9 cellular contexts compared by ENCODE assay signal in genomic region chr10:133325761-133326463, GRCh38. TPM values are rescaled to one million over a fixed set of nuclear protein-coding genes. Genes with fewer than 3 reads are reported as not detected.
DNase-seq lines count a peak whose midpoint lies in the region; ATAC-seq and TF ChIP-seq lines count a peak whose summit lies in the region.
"Had no signal": no experiment of that assay in that cellular context is flagged by ENCODE, and none has a peak within 500 bp of the region (broad histone marks: within the 10 kb centered on the region; RNA-seq: fewer than 3 reads in every experiment).

No MANE protein-coding gene starts in this region.

- H3K9me3 ChIP-seq in mammary epithelial cell (replicated peaks; ENCODE audit: insufficient read depth, low read length) = no peaks in the 10 kb centered on the region
- no peaks in the 10 kb centered on the region for H3K9me3 ChIP-seq in suprapubic skin

- no peaks in the 10 kb centered on the region for H3K79me2 ChIP-seq in mammary epithelial cell (ENCODE audit: insufficient read depth, low read length)

- peak overlapping the region; percentile 57 for H3K4me3 Mint-ChIP-seq in activated CD4-positive, alpha-beta T cell treated with anti-CD3 and anti-CD28 coated beads for 36 hours

- dilution Hi-C loops in mammary epithelial cell (cut with HindIII; ENCODE audit: low sequenced_read_pairs) = no loop called here

- no peak for DNase-seq in activated CD4-positive, alpha-beta T cell treated with anti-CD3 and anti-CD28 coated beads for 36 hours
- DNase-seq in activated CD4-positive, alpha-beta T cell treated with anti-CD3 and anti-CD28 coated beads, Interleukin-2, amount 50 U/mL, for 48 hours = no peak
- DNase-seq in mammary epithelial cell (no peak), lower leg skin (ENCODE audit: low spot score in 2 of 2) (no peak), suprapubic skin (ENCODE audit: low spot score in 2 of 2) (no peak), dedifferentiated amniotic fluid mesenchymal stem cell (ENCODE audit: extremely low spot score) (no peak), Ammon's horn (ENCODE audit: low spot score) (no peak)

- no TSS peak for BruUV-seq in mammary epithelial cell (replicated peaks; lab: Mats Ljungman, UMichigan)

- no peak overlapping the region for H3K9ac ChIP-seq in mammary epithelial cell (ENCODE audit: insufficient read depth, low read length)
- H3K9ac ChIP-seq: BLaER1 treated with 17β-estradiol and CSF1 and Interleukin-3, amounts not matched to agents 10 nM and 100 nM had no signal

- H3K4me1 ChIP-seq in mammary epithelial cell (ENCODE audit: insufficient read depth, low read length) (peaks cover 16% of the 10 kb centered on the region), suprapubic skin (peaks cover 24% of the 10 kb centered on the region)

- in situ Hi-C loops in mammary epithelial cell (cut with MboI; ENCODE audit: low sequenced_read_pairs in 2 of 2) = no loop called here

- H3K27me3 ChIP-seq in mammary epithelial cell (ENCODE audit: insufficient read depth, low read length) (peaks cover 22% of the 10 kb centered on the region), suprapubic skin (peaks cover 70% of the 10 kb centered on the region)

- peak overlapping the region; percentile 78 for H3K4me2 ChIP-seq in mammary epithelial cell (ENCODE audit: insufficient read depth, low read depth, low read length)

- no peak overlapping the region for H3K27ac Mint-ChIP-seq in activated CD4-positive, alpha-beta T cell treated with anti-CD3 and anti-CD28 coated beads for 36 hours

- no peaks in the 10 kb centered on the region for H4K20me1 ChIP-seq in mammary epithelial cell (ENCODE audit: insufficient read depth, low read length)

- intact Hi-C loops in activated CD4-positive, alpha-beta T cell treated with anti-CD3 and anti-CD28 coated beads for 36 hours (cut with DNase I, micrococcal nuclease) = loop anchor here (2.0 to 5.0 kb wide), 3 partner anchors 53 to 196 kb away; partner anchors contain the start of genes MTG1 (in 1 of the 2) and PAOX (in 1 of the 2)
- intact Hi-C loops in mammary epithelial cell (cut with micrococcal nuclease) (loop anchor here (5.0 to 10.0 kb wide), 2 partner anchors 99 to 196 kb away; partner anchors contain the start of gene SPRN), lower leg skin (cut with DNase I; ENCODE audit: low total_unique reads) (no loop called here)

- CTCF ChIA-PET in activated CD4-positive, alpha-beta T cell treated with anti-CD3 and anti-CD28 coated beads for 36 hours (lab: Charles Lee) = no interaction called here
- CTCF ChIA-PET in mammary epithelial cell (lab: Charles Lee; ENCODE audit: low non-redundant PET) = no interaction called here

- ATAC-seq in activated CD4-positive, alpha-beta T cell treated with anti-CD3 and anti-CD28 coated beads for 36 hours = no peak
- no peak for ATAC-seq in HG02759 (IDR thresholded peaks at IDR 0.05; ENCODE audit: unreplicated experiment)

- no peaks in the 10 kb centered on the region for H3K9me3 Mint-ChIP-seq in activated CD4-positive, alpha-beta T cell treated with anti-CD3 and anti-CD28 coated beads for 36 hours (ENCODE audit: low read depth)

- no peak for TF ChIP-seq POLR2A in lower leg skin (IDR thresholded peaks at IDR 0.05)
- TF ChIP-seq POLR2A in suprapubic skin (IDR thresholded peaks at IDR 0.05) = no peak

- H3K27me3 Mint-ChIP-seq in activated CD4-positive, alpha-beta T cell treated with anti-CD3 and anti-CD28 coated beads for 36 hours = peaks cover 21% of the 10 kb centered on the region

- H3K36me3 Mint-ChIP-seq in activated CD4-positive, alpha-beta T cell treated with anti-CD3 and anti-CD28 coated beads for 36 hours (ENCODE audit: low read depth) = no peaks in the 10 kb centered on the region

- TF ChIP-seq CTCF in mammary epithelial cell (conservative IDR thresholded peaks at IDR 0.05 in 1 of 2, IDR thresholded peaks at IDR 0.05 in 1 of 2; ENCODE audit: extremely low read depth in 1 of 2, insufficient read depth in 1 of 2, low read depth in 1 of 2, low read length in 2 of 2) = no peak
- TF ChIP-seq CTCF in lower leg skin (IDR thresholded peaks at IDR 0.05) = no peak
- no peak for TF ChIP-seq CTCF in suprapubic skin (IDR thresholded peaks at IDR 0.05)

- H3K4me1 Mint-ChIP-seq in activated CD4-positive, alpha-beta T cell treated with anti-CD3 and anti-CD28 coated beads for 36 hours = peaks cover 10% of the 10 kb centered on the region

- H3K4me3 ChIP-seq in mammary epithelial cell (replicated peaks in 1 of 3; ENCODE audit: insufficient read depth in 1 of 3, low read depth in 2 of 3, low read length in 3 of 3) (peak overlapping the region in 2 of 3 experiments; percentile 30 to 32), lower leg skin (ENCODE audit: low read depth, poor library complexity, severe bottlenecking) (peak overlapping the region; percentile 17), suprapubic skin (peak overlapping the region; percentile 51)
- H3K4me3 ChIP-seq: BLaER1 treated with 17β-estradiol and CSF1 and Interleukin-3, amounts not matched to agents 10 nM and 100 nM had no signal

- 25% methylated on average over 14 of the region's 66 CpGs for WGBS in mammary epithelial cell (ENCODE audit: low coverage, missing lambda C conversion rate)
- 9 to 27% methylated on average over 17 to 48 of the region's 66 CpGs for WGBS in lower leg skin, 2 donors
- 36% methylated on average over 9 of the region's 66 CpGs for WGBS in suprapubic skin

- H2AFZ ChIP-seq in mammary epithelial cell (ENCODE audit: low read depth, low read length) = peak overlapping the region; percentile 56

- POLR2A ChIA-PET in activated CD4-positive, alpha-beta T cell treated with anti-CD3 and anti-CD28 coated beads for 36 hours (lab: Charles Lee) = no interaction called here

- H3K36me3 ChIP-seq in mammary epithelial cell (ENCODE audit: insufficient read depth, low read length) (no peaks in the 10 kb centered on the region), suprapubic skin (no peaks in the 10 kb centered on the region)
- H3K36me3 ChIP-seq: BLaER1 treated with 17β-estradiol and CSF1 and Interleukin-3, amounts not matched to agents 10 nM and 100 nM had no signal

- no peak for TF ChIP-seq EP300 in suprapubic skin (IDR thresholded peaks at IDR 0.05)

- H3K27ac ChIP-seq in mammary epithelial cell (ENCODE audit: insufficient read depth, low read depth, low read length) (no peak overlapping the region), suprapubic skin (no peak overlapping the region)
- H3K27ac ChIP-seq: BLaER1 treated with 17β-estradiol and CSF1 and Interleukin-3, amounts not matched to agents 10 nM and 100 nM had no signal

RNA-seq across cellular contexts. Expression of gene CALY, which starts 10.8 kb away (rescaled TPM):
- total RNA-seq in activated CD4-positive, alpha-beta T cell treated with anti-CD3 and anti-CD28 coated beads for 36 hours = not detected
- total RNA-seq in mammary epithelial cell (not detected), lower leg skin (not detected), suprapubic skin (under 1 TPM in 1 of 4 donors, not detected in 3; 0.30 TPM)
- not detected for polyA plus RNA-seq in mammary epithelial cell
- polyA minus RNA-seq in mammary epithelial cell = not detected

RNA-seq across cellular contexts. Expression of gene ZNF511, which starts 17.2 kb away (rescaled TPM):
- total RNA-seq in activated CD4-positive, alpha-beta T cell treated with anti-CD3 and anti-CD28 coated beads for 36 hours = 10 to 100 TPM; 58.1 to 73.2 TPM
- total RNA-seq in mammary epithelial cell = 10 to 100 TPM; 10.5 to 39.7 TPM
- polyA plus RNA-seq in mammary epithelial cell = 25.3 TPM
- polyA minus RNA-seq in mammary epithelial cell = 23.8 TPM
- total RNA-seq in lower leg skin = 10 to 100 TPM; 15.8 to 30.3 (median 22.0) TPM
- total RNA-seq in suprapubic skin = 10 to 100 TPM; 15.5 to 24.4 (median 17.3) TPM

RNA-seq across cellular contexts. Expression of gene TUBGCP2, which starts 17.2 kb away (rescaled TPM):
- total RNA-seq in activated CD4-positive, alpha-beta T cell treated with anti-CD3 and anti-CD28 coated beads for 36 hours = 10 to 100 TPM; 43.3 to 50.2 TPM
- total RNA-seq in mammary epithelial cell = 10 to 100 TPM; 59.3 to 78.1 TPM
- polyA plus RNA-seq in mammary epithelial cell = 56.4 TPM
- polyA minus RNA-seq in mammary epithelial cell = 53.1 TPM
- 10 to 100 TPM; 41.1 to 75.7 (median 43.5) TPM for total RNA-seq in lower leg skin
- 100 to 1,000 TPM in 1 of 4 donors, 10 to 100 TPM in 3; 44.5 to 107 (median 57.1) TPM for total RNA-seq in suprapubic skin

RNA-seq across cellular contexts. Expression of gene PRAP1, which starts 21.3 kb away (rescaled TPM):
- total RNA-seq in activated CD4-positive, alpha-beta T cell treated with anti-CD3 and anti-CD28 coated beads for 36 hours = not detected
- not detected for total RNA-seq in mammary epithelial cell
- polyA plus RNA-seq in mammary epithelial cell = not detected
- not detected for polyA minus RNA-seq in mammary epithelial cell
- not detected for total RNA-seq in lower leg skin
- total RNA-seq in suprapubic skin = 1 to 10 TPM in 1 of 4 donors, not detected in 3; 2.2 TPM

RNA-seq across cellular contexts. Expression of gene FUOM, which starts 31.9 kb away (rescaled TPM):
- total RNA-seq in activated CD4-positive, alpha-beta T cell treated with anti-CD3 and anti-CD28 coated beads for 36 hours = 10 to 100 TPM; 28.3 to 37.0 TPM
- 10 to 100 TPM; 15.4 to 17.5 TPM for total RNA-seq in mammary epithelial cell
- 19.0 TPM for polyA plus RNA-seq in mammary epithelial cell
- polyA minus RNA-seq in mammary epithelial cell = 1.5 TPM
- total RNA-seq in lower leg skin = 10 to 100 TPM; 11.1 to 15.8 (median 15.0) TPM
- total RNA-seq in suprapubic skin = 10 to 100 TPM in 3 of 4 donors, 1 to 10 TPM in 1; 7.8 to 13.8 (median 11.7) TPM
